Comparison of ENCODE assay signal across 11 cellular contexts in genomic region chr20:21767739-21768223, GRCh38.
DNase-seq lines count a peak whose midpoint lies in the region; ATAC-seq and TF ChIP-seq lines count a peak whose summit lies in the region.
"Had no signal": no experiment of that assay in that cellular context is flagged by ENCODE, and none has a peak within 500 bp of the region (broad histone marks: within the 10 kb centered on the region; RNA-seq: fewer than 3 reads in every experiment).

No MANE protein-coding gene starts in this region.

- peak; percentile 49 for DNase-seq in Karpas-422
- no peak for DNase-seq in omental fat pad (ENCODE audit: low spot score)
- DNase-seq in NCI-H2081 treated with DMSO at 0.1 percent for 48 hours (lab: John Stamatoyannopoulos, UW), result no peak
- DNase-seq in NCI-H446 treated with DMSO at 0.1 percent for 48 hours (lab: John Stamatoyannopoulos, UW), result no peak
- DNase-seq: activated gamma-delta T cell, psoas muscle had no signal

- H4K20me1 ChIP-seq in Karpas-422 (ENCODE audit: insufficient read depth, low read depth, low read length), result no peaks in the 10 kb centered on the region

- H3K4me1 Mint-ChIP-seq in brain (peaks cover 5% of the 10 kb centered on the region), nephron (no peaks in the 10 kb centered on the region)

- H3K27me3 ChIP-seq in Karpas-422 (ENCODE audit: low read length), result no peaks in the 10 kb centered on the region

- H3K9me2 ChIP-seq in Karpas-422 (replicated peaks; ENCODE audit: insufficient read depth, low read length), result no peaks in the 10 kb centered on the region

- no peaks in the 10 kb centered on the region for H3K36me3 Mint-ChIP-seq in brain
- H3K36me3 Mint-ChIP-seq in nephron (ENCODE audit: low read depth), result no peaks in the 10 kb centered on the region

- no peak overlapping the region for H3K27ac Mint-ChIP-seq in brain
- no peak overlapping the region for H3K27ac Mint-ChIP-seq in nephron
- H3K27ac Mint-ChIP-seq: T-helper 1 cell treated with Interleukin-12 subunit alpha and Interleukin-12 subunit beta and Interleukin-4 antibody, amounts not matched to agents 30 μg/mL and 1 μg/mL, for 36 hours had no signal

- H3K9me3 ChIP-seq in Karpas-422 (ENCODE audit: low read length), result no peaks in the 10 kb centered on the region
- H3K9me3 ChIP-seq: psoas muscle had no signal

- no peaks in the 10 kb centered on the region for H3K36me3 ChIP-seq in Karpas-422 (ENCODE audit: insufficient read depth, low read length)

- H3K9me3 Mint-ChIP-seq in brain (no peaks in the 10 kb centered on the region), nephron (no peaks in the 10 kb centered on the region)
- H3K9me3 Mint-ChIP-seq: T-helper 1 cell treated with Interleukin-12 subunit alpha and Interleukin-12 subunit beta and Interleukin-4 antibody, amounts not matched to agents 30 μg/mL and 1 μg/mL, for 36 hours had no signal

- no peak overlapping the region for H3K4me3 ChIP-seq in Karpas-422 (ENCODE audit: low read length)
- H3K4me3 ChIP-seq: psoas muscle had no signal

- no peak overlapping the region for H3K4me2 ChIP-seq in Karpas-422 (ENCODE audit: low read depth, low read length, poor library complexity, severe bottlenecking)

- H3K27me3 Mint-ChIP-seq in brain (peaks cover 12% of the 10 kb centered on the region), nephron (ENCODE audit: low read depth) (peaks cover 16% of the 10 kb centered on the region)

- H2AFZ ChIP-seq in Karpas-422 (ENCODE audit: low read length), result no peak overlapping the region

- no peaks in the 10 kb centered on the region for H3K4me1 ChIP-seq in Karpas-422 (ENCODE audit: low read length)
- H3K4me1 ChIP-seq: psoas muscle had no signal

- H3K79me2 ChIP-seq in Karpas-422 (ENCODE audit: low read length), result no peaks in the 10 kb centered on the region

- ATAC-seq in GM21515 (IDR thresholded peaks at IDR 0.05; ENCODE audit: unreplicated experiment), result no peak
- ATAC-seq in omental fat pad (ENCODE audit: low FRiP score), result no peak
- ATAC-seq: psoas muscle had no signal

- TF ChIP-seq CTCF in GM12872 (IDR thresholded peaks at IDR 0.05; ENCODE audit: insufficient read depth, low read depth, low read length) (peak; percentile 56), brain (conservative IDR thresholded peaks at IDR 0.05) (peak; percentile 15 to 73), nephron (IDR thresholded peaks at IDR 0.05; ENCODE audit: unreplicated experiment in 3 of 3) (peak; percentile 33 to 65 (median 35)), omental fat pad (IDR thresholded peaks at IDR 0.05) (no peak)

- no peak overlapping the region for H3K9ac ChIP-seq in Karpas-422 (ENCODE audit: low read length)

- H3K4me3 Mint-ChIP-seq in brain, result peak overlapping the region; percentile 14 to 73 (median 58)
- peak overlapping the region in 1 of 3 experiments; percentile 33 for H3K4me3 Mint-ChIP-seq in nephron
- H3K4me3 Mint-ChIP-seq: T-helper 1 cell treated with Interleukin-12 subunit alpha and Interleukin-12 subunit beta and Interleukin-4 antibody, amounts not matched to agents 30 μg/mL and 1 μg/mL, for 36 hours had no signal

- no peak overlapping the region for H3K27ac ChIP-seq in Karpas-422 (ENCODE audit: low read length)
- H3K27ac ChIP-seq: psoas muscle had no signal

Comparison
In these comparisons a context has a peak if more than half of its experiments do, and no peak if none do; other contexts are left out.
1. CTCF ChIP-seq: peak in GM12872 (single experiment), brain (2 of 2) and nephron (3 of 3); none in omental fat pad (0 of 3).